ENCODE assay signal across 8 cellular contexts in the genomic region with DNA sequence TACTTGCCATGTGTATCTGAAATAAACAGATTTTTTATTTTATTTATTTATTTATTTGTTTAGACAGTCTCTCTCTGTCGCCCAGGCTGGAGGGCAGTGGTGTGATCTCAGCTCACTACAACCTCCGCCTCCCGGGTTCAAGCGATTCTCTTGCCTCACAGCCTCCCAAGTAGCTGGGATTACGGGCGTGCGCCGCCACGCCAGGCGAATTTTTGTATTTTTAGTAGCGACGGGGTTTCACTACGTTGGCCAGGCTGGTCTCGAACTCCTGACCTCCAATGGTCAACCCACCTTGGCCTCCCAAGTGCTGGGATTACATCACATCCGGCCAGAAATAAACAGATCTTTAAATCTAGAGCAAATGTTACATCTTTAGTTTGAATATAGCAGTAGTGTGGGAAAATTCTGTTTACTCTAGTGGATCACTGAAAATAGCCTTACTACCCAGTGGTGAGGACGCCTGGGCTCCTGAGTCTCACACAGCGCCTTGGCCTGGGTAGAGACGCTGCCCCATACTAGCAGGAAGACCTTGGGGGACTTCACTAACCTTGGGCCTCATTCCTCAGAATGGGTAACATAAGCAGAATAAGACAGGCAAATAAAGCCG. TPM values are rescaled to one million over a fixed set of nuclear protein-coding genes. Genes with fewer than 3 reads are reported as not detected.
DNase-seq lines count a peak whose midpoint lies in the region; ATAC-seq and TF ChIP-seq lines count a peak whose summit lies in the region.

No MANE protein-coding gene starts in this region.

- H3K27me3 ChIP-seq in GM06990 (replicated peaks; ENCODE audit: control insufficient read depth, insufficient read depth, low read length) (no peaks in the 10 kb centered on the region), ascending aorta (no peaks in the 10 kb centered on the region)

- intact Hi-C loops in ascending aorta (cut with DNase I) = no loop called here

- H3K36me3 ChIP-seq in GM06990 (ENCODE audit: control insufficient read depth, insufficient read depth, low read length) = peaks cover 9% of the 10 kb centered on the region
- peaks cover 15 to 30% of the 10 kb centered on the region in 2 donors for H3K36me3 ChIP-seq in ascending aorta

- ATAC-seq in omental fat pad (ENCODE audit: low FRiP score) = no peak

- TF ChIP-seq CTCF in GM06990 (IDR thresholded peaks at IDR 0.05; ENCODE audit: insufficient read depth, low read length, poor library complexity, severe bottlenecking) (no peak), ascending aorta (IDR thresholded peaks at IDR 0.05) (no peak), omental fat pad (IDR thresholded peaks at IDR 0.05) (no peak)

- H3K9me3 ChIP-seq in ascending aorta = no peaks in the 10 kb centered on the region

- H3K27ac ChIP-seq in ascending aorta (peak overlapping the region; percentile 98 to 99), substantia nigra (ENCODE audit: low read depth, low read length, poor library complexity, severe bottlenecking) (peak overlapping the region; percentile 98)

- peaks cover 0 to 18% of the 10 kb centered on the region in 2 donors for H3K4me1 ChIP-seq in ascending aorta

- H3K4me3 ChIP-seq in GM06990 (replicated peaks; ENCODE audit: low read depth, low read length) (peak overlapping the region; percentile 81), ascending aorta (peak overlapping the region; percentile 79 to 82)

- DNase-seq in GM06990 (ENCODE audit: extremely low read depth, insufficient read length) (peak; percentile 47), NAMALWA (ENCODE audit: low spot score) (peak; percentile 65), ascending aorta (ENCODE audit: low spot score in 2 of 2) (no peak), kidney tubule cell (ENCODE audit: low spot score) (peak; percentile 32), substantia nigra (lab: John Stamatoyannopoulos, UW) (no peak), amniotic stem cell (lab: John Stamatoyannopoulos, UW) (no peak), omental fat pad (ENCODE audit: low spot score) (no peak), AG08395 (ENCODE audit: low spot score) (no peak)

RNA-seq across cellular contexts. Expression of a gene that starts 0.7 kb away (rescaled TPM):
- total RNA-seq in ascending aorta (22.4 TPM), omental fat pad (100 to 1,000 TPM; 102 to 208 (median 127) TPM)

RNA-seq across cellular contexts. Expression of a gene that starts 1.6 kb away (rescaled TPM):
- total RNA-seq in ascending aorta (179 TPM), omental fat pad (100 to 1,000 TPM; 244 to 508 (median 432) TPM)

RNA-seq across cellular contexts. Expression of a gene that starts 47.3 kb away (rescaled TPM):
- total RNA-seq in ascending aorta = 0.53 TPM
- total RNA-seq in omental fat pad = 10 to 100 TPM in 2 of 4 donors, 1 to 10 TPM in 2; 5.0 to 15.3 (median 9.0) TPM

RNA-seq across cellular contexts. Expression of a gene that starts 49.7 kb away (rescaled TPM):
- total RNA-seq in ascending aorta (1.5 TPM), omental fat pad (1 to 10 TPM; 1.0 to 2.0 (median 1.3) TPM)

Comparison
In these comparisons a context has a peak if more than half of its experiments do, and no peak if none do; other contexts are left out.
1. DNase-seq: peak in GM06990 (single experiment), NAMALWA (single experiment) and kidney tubule cell (single experiment); none in ascending aorta (0 of 2), substantia nigra (0 of 49), amniotic stem cell (single experiment), omental fat pad (single experiment) and AG08395 (single experiment).